In the genomic region with DNA sequence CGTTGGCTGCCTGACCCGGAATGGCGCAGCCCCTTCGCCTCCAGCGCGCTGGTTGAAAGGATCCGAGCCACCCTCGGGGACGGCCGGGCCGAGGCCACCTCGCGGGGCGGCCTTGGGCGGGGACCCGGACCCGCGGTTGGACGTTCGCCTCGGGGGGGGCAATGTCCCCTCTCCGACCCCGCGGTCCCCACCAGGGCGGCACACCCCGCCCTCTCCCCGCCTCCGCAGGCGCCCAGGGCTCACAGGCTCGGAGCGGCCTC, we compare ENCODE assay signal across 11 cellular contexts. TPM values are rescaled to one million over a fixed set of nuclear protein-coding genes. Genes with fewer than 3 reads are reported as not detected.
DNase-seq lines count a peak whose midpoint lies in the region; ATAC-seq, FAIRE-seq and TF ChIP-seq lines count a peak whose summit lies in the region.
"Had no signal": no experiment of that assay in that cellular context is flagged by ENCODE, and none has a peak within 500 bp of the region (broad histone marks: within the 10 kb centered on the region; RNA-seq: fewer than 3 reads in every experiment).

No MANE protein-coding gene starts in this region.

- H3K79me2 ChIP-seq in ACC112 (ENCODE audit: control insufficient read depth, insufficient read depth, low read length, unreplicated experiment), result no peaks in the 10 kb centered on the region

- peaks cover 32% of the 10 kb centered on the region for H3K27me3 ChIP-seq in ACC112 (ENCODE audit: insufficient read depth, low read length)
- H3K27me3 ChIP-seq in RWPE2 (ENCODE audit: insufficient read depth, poor library complexity, severe bottlenecking), result peaks cover 59% of the 10 kb centered on the region
- H3K27me3 ChIP-seq in rectal smooth muscle tissue (ENCODE audit: control insufficient read depth, insufficient read depth, low read length), result peaks cover 10% of the 10 kb centered on the region

- H3K27ac ChIP-seq in ACC112 (ENCODE audit: low read depth, low read length), result no peak overlapping the region
- H3K27ac ChIP-seq in RWPE2 (ENCODE audit: poor library complexity, severe bottlenecking), result no peak overlapping the region
- no peak overlapping the region for H3K27ac ChIP-seq in rectal smooth muscle tissue (ENCODE audit: low read depth, low read length)

- H3K4me3 ChIP-seq in ACC112 (ENCODE audit: low read depth, low read length) (peak overlapping the region; percentile 75), RWPE2 (ENCODE audit: severe bottlenecking) (peak overlapping the region; percentile 24), rectal smooth muscle tissue (ENCODE audit: low read length) (peak overlapping the region; percentile 62)

- H2AFZ ChIP-seq in ACC112 (ENCODE audit: low read length, unreplicated experiment), result peak overlapping the region; percentile 60

- intact Hi-C loops in left ventricle myocardium superior (cut with micrococcal nuclease), result no loop called here

- no peak for DNase-seq in RWPE2 (ENCODE audit: low spot score)
- no peak for DNase-seq in left ventricle myocardium superior
- no peak for DNase-seq in HTR-8/SVneo (ENCODE audit: insufficient read length, low spot score)
- DNase-seq in omental fat pad (ENCODE audit: low spot score), result no peak
- DNase-seq: T-helper 9 cell had no signal

- no peak for ATAC-seq in RWPE2 (ENCODE audit: low read depth)
- ATAC-seq in left ventricle myocardium superior, result peak; percentile 7
- no peak for ATAC-seq in HG02678 (IDR thresholded peaks at IDR 0.05; ENCODE audit: unreplicated experiment)
- no peak for ATAC-seq in HG03342 (IDR thresholded peaks at IDR 0.05; ENCODE audit: unreplicated experiment)
- no peak for ATAC-seq in omental fat pad (ENCODE audit: low FRiP score)

- no peaks in the 10 kb centered on the region for H3K36me3 ChIP-seq in ACC112 (ENCODE audit: insufficient read depth, low read length)
- no peaks in the 10 kb centered on the region for H3K36me3 ChIP-seq in RWPE2 (ENCODE audit: low read depth)
- no peaks in the 10 kb centered on the region for H3K36me3 ChIP-seq in rectal smooth muscle tissue (ENCODE audit: control insufficient read depth, insufficient read depth, low read length)
- H3K36me3 ChIP-seq: MG63 had no signal

- no peaks in the 10 kb centered on the region for H3K9me3 ChIP-seq in RWPE2 (ENCODE audit: severe bottlenecking)
- H3K9me3 ChIP-seq: MG63 had no signal

- no peak for TF ChIP-seq CTCF in RWPE2 (IDR thresholded peaks at IDR 0.05; ENCODE audit: poor library complexity, severe bottlenecking)
- no peak for TF ChIP-seq CTCF in omental fat pad (IDR thresholded peaks at IDR 0.05)

- H3K9ac ChIP-seq in rectal smooth muscle tissue (ENCODE audit: low read length), result no peak overlapping the region

- FAIRE-seq in HTR-8/SVneo (lab: Jason Lieb, UNC), result no peak
- FAIRE-seq: keratinocyte had no signal

- H3K4me1 ChIP-seq in ACC112 (ENCODE audit: control insufficient read depth, insufficient read depth, low read length, unreplicated experiment), result no peaks in the 10 kb centered on the region
- no peaks in the 10 kb centered on the region for H3K4me1 ChIP-seq in RWPE2 (ENCODE audit: insufficient read depth, poor library complexity, severe bottlenecking)
- no peaks in the 10 kb centered on the region for H3K4me1 ChIP-seq in rectal smooth muscle tissue (ENCODE audit: control insufficient read depth, insufficient read depth, low read length)

RNA-seq across cellular contexts. Expression of a gene that starts 1.0 kb away (rescaled TPM):
- total RNA-seq in left ventricle myocardium superior (0.47 TPM), omental fat pad (1 to 10 TPM in 3 of 4 donors, under 1 TPM in 1; 0.19 to 2.9 (median 1.2) TPM)

RNA-seq across cellular contexts. Expression of a gene that starts 9.7 kb away (rescaled TPM):
- total RNA-seq in left ventricle myocardium superior (6.0 TPM), omental fat pad (10 to 100 TPM; 14.9 to 33.7 (median 27.1) TPM)

Comparison
In these comparisons a context has a peak if more than half of its experiments do, and no peak if none do; other contexts are left out.
1. H3K4me3 ChIP-seq: peak in every context shown above with its lines; median percentile 75 in ACC112; 62 in rectal smooth muscle tissue; 24 in RWPE2.